Comparison of ENCODE assay signal across 8 cellular contexts in genomic region chr6:81938014-81938761, GRCh38.
DNase-seq lines count a peak whose midpoint lies in the region; ATAC-seq, FAIRE-seq and TF ChIP-seq lines count a peak whose summit lies in the region.

No MANE protein-coding gene starts in this region.

- in situ Hi-C loops in GM13976 (cut with MboI; ENCODE audit: low sequenced_read_pairs, unreplicated experiment) = no loop called here

- H4K20me1 ChIP-seq in astrocyte (ENCODE audit: insufficient read depth, low read length) = no peaks in the 10 kb centered on the region

- TF ChIP-seq CTCF in astrocyte (IDR thresholded peaks at IDR 0.05; ENCODE audit: insufficient read depth, low read depth, low read length) (no peak), mesothelial cell of epicardium (IDR thresholded peaks at IDR 0.05; ENCODE audit: unreplicated experiment) (no peak), GM13976 (IDR thresholded peaks at IDR 0.05; ENCODE audit: borderline replicate concordance, control extremely low read depth, extremely low read depth, insufficient read depth, missing control alignments) (no peak)

- H3K27me3 ChIP-seq in astrocyte (ENCODE audit: insufficient read depth, low read length) = no peaks in the 10 kb centered on the region

- ATAC-seq in GM19324 (IDR thresholded peaks at IDR 0.05; ENCODE audit: low FRiP score, unreplicated experiment) (peak; percentile 94), HG03521 (IDR thresholded peaks at IDR 0.05; ENCODE audit: unreplicated experiment) (peak; percentile 79)
- no peak for ATAC-seq in effector memory CD8-positive, alpha-beta T cell (replicated peaks)

- H3K79me2 ChIP-seq in astrocyte (ENCODE audit: insufficient read depth, low read length) = no peaks in the 10 kb centered on the region

- DNase-seq in astrocyte (ENCODE audit: low read depth) = peak; percentile 99
- no peak for DNase-seq in mesothelial cell of epicardium (ENCODE audit: low spot score in 2 of 2, unreplicated experiment in 2 of 2)
- DNase-seq in GM13976 (ENCODE audit: low spot score) = no peak
- no peak for DNase-seq in SHP77 (lab: John Stamatoyannopoulos, UW)
- DNase-seq in effector memory CD8-positive, alpha-beta T cell = no peak
- no peak for DNase-seq in stimulated activated CD4-positive, alpha-beta T cell treated with anti-CD3 and anti-CD28 coated beads, Interleukin-4, amount 100 ng/mL, for 24 hours

- H3K27ac Mint-ChIP-seq in astrocyte (ENCODE audit: unreplicated experiment) (peak overlapping the region; percentile 75), mesothelial cell of epicardium (peak overlapping the region; percentile 86)
- no peak overlapping the region for H3K27ac Mint-ChIP-seq in effector memory CD8-positive, alpha-beta T cell

- H3K4me2 ChIP-seq in astrocyte (ENCODE audit: low read length) = peak overlapping the region; percentile 56

- H3K36me3 Mint-ChIP-seq in astrocyte (ENCODE audit: low read depth, unreplicated experiment) = no peaks in the 10 kb centered on the region
- H3K36me3 Mint-ChIP-seq in mesothelial cell of epicardium = no peaks in the 10 kb centered on the region
- H3K36me3 Mint-ChIP-seq in effector memory CD8-positive, alpha-beta T cell (ENCODE audit: insufficient read depth) = no peaks in the 10 kb centered on the region

- H3K27me3 Mint-ChIP-seq in astrocyte (ENCODE audit: low read depth, unreplicated experiment) (no peaks in the 10 kb centered on the region), mesothelial cell of epicardium (ENCODE audit: low read depth) (no peaks in the 10 kb centered on the region)
- no peaks in the 10 kb centered on the region for H3K27me3 Mint-ChIP-seq in effector memory CD8-positive, alpha-beta T cell

- H3K27ac ChIP-seq in astrocyte (ENCODE audit: low read depth, low read length) = peak overlapping the region; percentile 89

- H3K4me1 ChIP-seq in astrocyte (ENCODE audit: insufficient read depth, low read length) = peaks cover 35% of the 10 kb centered on the region

- peak; percentile 99 for FAIRE-seq in astrocyte (lab: Jason Lieb, UNC)

- H2AFZ ChIP-seq in astrocyte (ENCODE audit: low read depth, low read length) = no peak overlapping the region

- H3K9me3 Mint-ChIP-seq in astrocyte (ENCODE audit: unreplicated experiment) (no peaks in the 10 kb centered on the region), mesothelial cell of epicardium (no peaks in the 10 kb centered on the region)
- peaks cover 3 to 10% of the 10 kb centered on the region in 2 donors for H3K9me3 Mint-ChIP-seq in effector memory CD8-positive, alpha-beta T cell

- H3K4me3 Mint-ChIP-seq in astrocyte (ENCODE audit: unreplicated experiment) (no peak overlapping the region), mesothelial cell of epicardium (no peak overlapping the region)
- H3K4me3 Mint-ChIP-seq in effector memory CD8-positive, alpha-beta T cell = no peak overlapping the region

- H3K9ac ChIP-seq in astrocyte (ENCODE audit: low read length) = peak overlapping the region; percentile 60

- no peaks in the 10 kb centered on the region for H3K36me3 ChIP-seq in astrocyte (ENCODE audit: insufficient read depth, low read length)

- H3K4me1 Mint-ChIP-seq in astrocyte (ENCODE audit: low read depth, unreplicated experiment) (peaks cover 30% of the 10 kb centered on the region), mesothelial cell of epicardium (peaks cover 47% of the 10 kb centered on the region)
- H3K4me1 Mint-ChIP-seq in effector memory CD8-positive, alpha-beta T cell (ENCODE audit: low read depth in 2 of 2) = no peaks in the 10 kb centered on the region

- no peaks in the 10 kb centered on the region for H3K9me3 ChIP-seq in astrocyte (ENCODE audit: insufficient read depth, low read depth, low read length)

- no peak overlapping the region for H3K4me3 ChIP-seq in astrocyte (ENCODE audit: insufficient read depth, low read depth, low read length)

Comparison
In these comparisons a context has a peak if more than half of its experiments do, and no peak if none do; other contexts are left out.
1. H3K27ac Mint-ChIP-seq: peak in astrocyte (single experiment) and mesothelial cell of epicardium (single experiment); none in effector memory CD8-positive, alpha-beta T cell (0 of 2).